In genomic region chr2:2668681-2669265, GRCh38 we compare ENCODE assay signal across 1 cellular context.
TF ChIP-seq lines count a peak whose summit lies in the region.

No MANE protein-coding gene starts in this region.

TF ChIP-seq in GM23338, 12 proteins besides CTCF, POLR2A, EP300 and RAD21 (continued from another document):
- TF ChIP-seq, protein P1, sequence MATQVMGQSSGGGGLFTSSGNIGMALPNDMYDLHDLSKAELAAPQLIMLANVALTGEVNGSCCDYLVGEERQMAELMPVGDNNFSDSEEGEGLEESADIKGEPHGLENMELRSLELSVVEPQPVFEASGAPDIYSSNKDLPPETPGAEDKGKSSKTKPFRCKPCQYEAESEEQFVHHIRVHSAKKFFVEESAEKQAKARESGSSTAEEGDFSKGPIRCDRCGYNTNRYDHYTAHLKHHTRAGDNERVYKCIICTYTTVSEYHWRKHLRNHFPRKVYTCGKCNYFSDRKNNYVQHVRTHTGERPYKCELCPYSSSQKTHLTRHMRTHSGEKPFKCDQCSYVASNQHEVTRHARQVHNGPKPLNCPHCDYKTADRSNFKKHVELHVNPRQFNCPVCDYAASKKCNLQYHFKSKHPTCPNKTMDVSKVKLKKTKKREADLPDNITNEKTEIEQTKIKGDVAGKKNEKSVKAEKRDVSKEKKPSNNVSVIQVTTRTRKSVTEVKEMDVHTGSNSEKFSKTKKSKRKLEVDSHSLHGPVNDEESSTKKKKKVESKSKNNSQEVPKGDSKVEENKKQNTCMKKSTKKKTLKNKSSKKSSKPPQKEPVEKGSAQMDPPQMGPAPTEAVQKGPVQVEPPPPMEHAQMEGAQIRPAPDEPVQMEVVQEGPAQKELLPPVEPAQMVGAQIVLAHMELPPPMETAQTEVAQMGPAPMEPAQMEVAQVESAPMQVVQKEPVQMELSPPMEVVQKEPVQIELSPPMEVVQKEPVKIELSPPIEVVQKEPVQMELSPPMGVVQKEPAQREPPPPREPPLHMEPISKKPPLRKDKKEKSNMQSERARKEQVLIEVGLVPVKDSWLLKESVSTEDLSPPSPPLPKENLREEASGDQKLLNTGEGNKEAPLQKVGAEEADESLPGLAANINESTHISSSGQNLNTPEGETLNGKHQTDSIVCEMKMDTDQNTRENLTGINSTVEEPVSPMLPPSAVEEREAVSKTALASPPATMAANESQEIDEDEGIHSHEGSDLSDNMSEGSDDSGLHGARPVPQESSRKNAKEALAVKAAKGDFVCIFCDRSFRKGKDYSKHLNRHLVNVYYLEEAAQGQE (IDR thresholded peaks at IDR 0.05; ENCODE audit: unreplicated experiment), result no peak
